ENCODE assay signal across 26 cellular contexts in genomic region chr5:114330916-114331531, GRCh38.
"Had no signal": no experiment of that assay in that cellular context is flagged by ENCODE, and none has a peak within 500 bp of the region (broad histone marks: within the 10 kb centered on the region; RNA-seq: fewer than 3 reads in every experiment).

No MANE protein-coding gene starts in this region.

- H3K27ac ChIP-seq: stomach, suprapubic skin, testis, thoracic aorta, thyroid gland, tibial artery, tibial nerve, transverse colon, upper lobe of left lung, upper lobe of right lung, uterus, vagina had no signal

- H3K27me3 ChIP-seq: stomach, suprapubic skin, testis, thyroid gland, tibial artery, tibial nerve, transverse colon, upper lobe of left lung, upper lobe of right lung, uterus, vagina had no signal

- H3K9me3 ChIP-seq: stomach, suprapubic skin, testis, thoracic aorta, thyroid gland, tibial artery, tibial nerve, transverse colon, upper lobe of left lung, upper lobe of right lung, uterus, vagina had no signal

- H3K36me3 ChIP-seq: stomach, suprapubic skin, thoracic aorta, thyroid gland, tibial artery, tibial nerve, transverse colon, upper lobe of left lung, upper lobe of right lung, uterus, vagina had no signal

- H3K4me1 ChIP-seq: suprapubic skin, testis, thyroid gland, tibial nerve, transverse colon, upper lobe of left lung, upper lobe of right lung, uterus, vagina had no signal

- ATAC-seq: stimulated activated effector memory CD8-positive, alpha-beta T cell treated with anti-CD3 and anti-CD28 coated beads, Interleukin-12 subunit alpha, Interleukin-12 subunit beta, amount 100 ng/mL, for 72 hours; stimulated activated memory B cell treated with anti-CD40 and anti-IgM and Interleukin-4, amounts not matched to agents 10 μg/mL and 1 μg/mL and 100 μg/mL, for 72 hours; stimulated activated naive B cell treated with anti-CD40 and anti-IgM and Interleukin-4, amounts not matched to agents 10 μg/mL and 1 μg/mL and 100 μg/mL, for 72 hours; stimulated activated naive CD8-positive, alpha-beta T cell treated with anti-CD3 and anti-CD28 coated beads, Interleukin-15, amount 100 ng/mL, for 72 hours; stimulated activated naive CD8-positive, alpha-beta T cell treated with anti-CD3 and anti-CD28 coated beads, Interleukin-15, Interleukin-2, amounts not matched to agents 100 U/mL and 50 U/mL, for 24 hours; upper lobe of right lung had no signal

- H3K4me3 ChIP-seq: stomach, suprapubic skin, testis, thoracic aorta, thyroid gland, tibial artery, tibial nerve, transverse colon, upper lobe of left lung, upper lobe of right lung, uterus, vagina had no signal

- DNase-seq: stimulated activated CD4-positive, alpha-beta T cell treated with anti-CD3 and anti-CD28 coated beads, Interleukin-2, amount 100 ng/mL, for 48 hours; stimulated activated CD4-positive, alpha-beta T cell treated with anti-CD3 and anti-CD28 coated beads, Interleukin-4, amount 100 ng/mL, for 1 hour; stimulated activated CD4-positive, alpha-beta T cell treated with anti-CD3 and anti-CD28 coated beads, Interleukin-4, amount 100 ng/mL, for 24 hours; stimulated activated CD4-positive, alpha-beta T cell treated with anti-CD3 and anti-CD28 coated beads, Interleukin-4, amount 100 ng/mL, for 4 hours; stimulated activated CD8-positive, alpha-beta memory T cell treated with anti-CD3 and anti-CD28 coated beads, Interleukin-4, amount 100 ng/mL, for 48 hours; stimulated activated naive B cell treated with anti-CD40 and anti-IgM and Interleukin-4, amounts not matched to agents 10 μg/mL and 1 μg/mL and 100 μg/mL, for 72 hours; stimulated activated naive CD4-positive, alpha-beta T cell; stimulated activated naive CD4-positive, alpha-beta T cell treated with Interleukin-2 at 50 U/mL for 16 hours; stimulated activated naive CD8-positive, alpha-beta T cell treated with anti-CD3 and anti-CD28 coated beads, Interleukin-15, amount 100 ng/mL, for 72 hours; stimulated activated naive CD8-positive, alpha-beta T cell treated with anti-CD3 and anti-CD28 coated beads, Interleukin-15, Interleukin-2, amounts not matched to agents 100 U/mL and 50 U/mL, for 24 hours; stomach; substantia nigra; testis; thyroid gland; tibial artery; transverse colon; trophoblast cell; upper lobe of left lung; upper lobe of right lung; uterus had no signal
